Comparison of ENCODE assay signal across 15 cellular contexts in genomic region chr1:157597959-157598667, GRCh38. TPM values are rescaled to one million over a fixed set of nuclear protein-coding genes. Genes with fewer than 3 reads are reported as not detected.
DNase-seq lines count a peak whose midpoint lies in the region; ATAC-seq and TF ChIP-seq lines count a peak whose summit lies in the region.
"Had no signal": no experiment of that assay in that cellular context is flagged by ENCODE, and none has a peak within 500 bp of the region (broad histone marks: within the 10 kb centered on the region; RNA-seq: fewer than 3 reads in every experiment).

TSS of gene FCRL4 (minus strand) at chr1:157598085. CDS start at chr1:157597944, 141 bp downstream.

- POLR2A ChIA-PET in activated CD4-positive, alpha-beta memory T cell treated with anti-CD3 and anti-CD28 coated beads for 36 hours (lab: Charles Lee): no interaction called here
- POLR2A ChIA-PET in RWPE1 (lab: Yijun Ruan, JAX; ENCODE audit: low non-redundant PET): no interaction called here

- peak; percentile 65 for DNase-seq in RPMI8226
- no peak for DNase-seq in activated CD4-positive, alpha-beta memory T cell treated with anti-CD3 and anti-CD28 coated beads for 36 hours
- DNase-seq in SK-N-DZ (ENCODE audit: low spot score): no peak
- DNase-seq in RWPE1 (ENCODE audit: low spot score): no peak
- no peak for DNase-seq in activated naive CD4-positive, alpha-beta T cell treated with anti-CD3 and anti-CD28 coated beads, Interleukin-2, amount 50 U/mL, for 16 hours
- DNase-seq: activated effector memory CD4-positive, alpha-beta T cell treated with anti-CD3 and anti-CD28 coated beads, Interleukin-2, amount 50 U/mL, for 16 hours; CD4-positive, alpha-beta memory T cell; hypothalamus; Karpas-422; NCI-H748 treated with DMSO at 0.1 percent for 48 hours; T1000 had no signal

- no peaks in the 10 kb centered on the region for H3K9me3 Mint-ChIP-seq in activated CD4-positive, alpha-beta memory T cell treated with anti-CD3 and anti-CD28 coated beads for 36 hours
- H3K9me3 Mint-ChIP-seq: CD4-positive, alpha-beta memory T cell had no signal

- peaks cover 21% of the 10 kb centered on the region for H3K27me3 Mint-ChIP-seq in activated CD4-positive, alpha-beta memory T cell treated with anti-CD3 and anti-CD28 coated beads for 36 hours

- intact Hi-C loops in activated CD4-positive, alpha-beta memory T cell treated with anti-CD3 and anti-CD28 coated beads for 36 hours (cut with micrococcal nuclease): no loop called here

- CTCF ChIA-PET in activated CD4-positive, alpha-beta memory T cell treated with anti-CD3 and anti-CD28 coated beads for 36 hours (lab: Charles Lee): no interaction called here
- CTCF ChIA-PET in RWPE1 (lab: Yijun Ruan, JAX): interaction anchor here (0.5 kb wide), 1 partner anchor 523 kb away, joined by 3 read pairs; no protein-coding TSS in a partner anchor

- H3K27ac ChIP-seq in RWPE1: no peak within 1 kb of the TSS
- H3K27ac ChIP-seq: thoracic aorta had no signal

- no peaks in the 10 kb centered on the region for H3K4me1 Mint-ChIP-seq in activated CD4-positive, alpha-beta memory T cell treated with anti-CD3 and anti-CD28 coated beads for 36 hours (ENCODE audit: low read depth)
- H3K4me1 Mint-ChIP-seq: CD4-positive, alpha-beta memory T cell had no signal

- no peak for TF ChIP-seq CTCF in RWPE1 (conservative IDR thresholded peaks at IDR 0.05; ENCODE audit: low read depth)

- H3K4me3 Mint-ChIP-seq in activated CD4-positive, alpha-beta memory T cell treated with anti-CD3 and anti-CD28 coated beads for 36 hours: no peak within 1 kb of the TSS
- H3K4me3 Mint-ChIP-seq: CD4-positive, alpha-beta memory T cell had no signal

- ATAC-seq in GM18498 (IDR thresholded peaks at IDR 0.05; ENCODE audit: unreplicated experiment) (peak; percentile 59), GM19455 (IDR thresholded peaks at IDR 0.05; ENCODE audit: unreplicated experiment) (peak; percentile 58), HG03060 (IDR thresholded peaks at IDR 0.05; ENCODE audit: low read depth, unreplicated experiment) (peak; percentile 55)

- H3K27ac Mint-ChIP-seq in activated CD4-positive, alpha-beta memory T cell treated with anti-CD3 and anti-CD28 coated beads for 36 hours: no peak within 1 kb of the TSS
- H3K27ac Mint-ChIP-seq: CD4-positive, alpha-beta memory T cell had no signal

- no peaks in the 10 kb centered on the region for H3K36me3 Mint-ChIP-seq in activated CD4-positive, alpha-beta memory T cell treated with anti-CD3 and anti-CD28 coated beads for 36 hours
- H3K36me3 Mint-ChIP-seq: CD4-positive, alpha-beta memory T cell had no signal

RNA-seq across cellular contexts. Expression of gene FCRL4, which starts in this region (rescaled TPM):
- total RNA-seq in activated CD4-positive, alpha-beta memory T cell treated with anti-CD3 and anti-CD28 coated beads for 36 hours: not detected
- not detected in 2 replicates for polyA plus RNA-seq in SK-N-DZ (2014; cell fraction: cytosol; rRNA removed)
- not detected in 2 replicates for polyA plus RNA-seq in SK-N-DZ (2014; cell fraction: nucleus; rRNA removed)
- total RNA-seq: CD4-positive, alpha-beta memory T cell; thoracic aorta had no signal
- polyA plus RNA-seq: CD4-positive, alpha-beta memory T cell had no signal
